In genomic region chr12:119178544-119179334, GRCh38 we compare ENCODE assay signal across 9 cellular contexts.
DNase-seq lines count a peak whose midpoint lies in the region; ATAC-seq and FAIRE-seq lines count a peak whose summit lies in the region.
"Had no signal": no experiment of that assay in that cellular context is flagged by ENCODE, and none has a peak within 500 bp of the region (broad histone marks: within the 10 kb centered on the region; RNA-seq: fewer than 3 reads in every experiment).

Gene HSPB8, plus strand, starts transcription at chr12:119178931. Its CDS starts 382 bp downstream, at chr12:119179313.

- no peaks in the 10 kb centered on the region for H3K4me1 ChIP-seq in mucosa of rectum (ENCODE audit: control insufficient read depth in 2 of 2, insufficient read depth in 2 of 2, low read length in 2 of 2)

- no peaks in the 10 kb centered on the region for H3K27me3 ChIP-seq in mucosa of rectum (ENCODE audit: control insufficient read depth in 2 of 2, insufficient read depth in 2 of 2, low read length in 2 of 2)

- no peaks in the 10 kb centered on the region for H3K9me3 ChIP-seq in mucosa of rectum (ENCODE audit: control insufficient read depth in 2 of 2, low read length in 2 of 2)

- DNase-seq in EH (ENCODE audit: low read depth): peak; percentile 94
- DNase-seq in RCC 7860 (ENCODE audit: low spot score): peak; percentile 90
- DNase-seq in fibroblast of gingiva (ENCODE audit: low read depth): peak; percentile 90
- no peak for DNase-seq in SKM-1 (lab: John Stamatoyannopoulos, UW; ENCODE audit: unreplicated experiment)

- peak within 1 kb of the TSS; percentile 49 to 77 for H3K27ac ChIP-seq in mucosa of rectum (ENCODE audit: low read depth in 2 of 2, low read length in 2 of 2)

- no peak for ATAC-seq in HG03439 (IDR thresholded peaks at IDR 0.05; ENCODE audit: unreplicated experiment)
- ATAC-seq in HG03565 (IDR thresholded peaks at IDR 0.05; ENCODE audit: unreplicated experiment): no peak
- no peak for ATAC-seq in HG02981 (IDR thresholded peaks at IDR 0.05; ENCODE audit: unreplicated experiment)

- H3K9ac ChIP-seq in mucosa of rectum (ENCODE audit: low read depth in 1 of 2, low read length in 2 of 2): peak within 1 kb of the TSS; percentile 15 to 54

- H3K4me3 ChIP-seq in mucosa of rectum (ENCODE audit: low read length in 2 of 2): peak within 1 kb of the TSS; percentile 42 to 63

- peak; percentile 88 for FAIRE-seq in RCC 7860 (lab: Jason Lieb, UNC)
- FAIRE-seq: islet of Langerhans had no signal

- no peaks in the 10 kb centered on the region for H3K36me3 ChIP-seq in mucosa of rectum (ENCODE audit: control insufficient read depth in 2 of 2, insufficient read depth in 2 of 2, low read length in 2 of 2)
